9 cellular contexts compared by ENCODE assay signal in the genomic region with DNA sequence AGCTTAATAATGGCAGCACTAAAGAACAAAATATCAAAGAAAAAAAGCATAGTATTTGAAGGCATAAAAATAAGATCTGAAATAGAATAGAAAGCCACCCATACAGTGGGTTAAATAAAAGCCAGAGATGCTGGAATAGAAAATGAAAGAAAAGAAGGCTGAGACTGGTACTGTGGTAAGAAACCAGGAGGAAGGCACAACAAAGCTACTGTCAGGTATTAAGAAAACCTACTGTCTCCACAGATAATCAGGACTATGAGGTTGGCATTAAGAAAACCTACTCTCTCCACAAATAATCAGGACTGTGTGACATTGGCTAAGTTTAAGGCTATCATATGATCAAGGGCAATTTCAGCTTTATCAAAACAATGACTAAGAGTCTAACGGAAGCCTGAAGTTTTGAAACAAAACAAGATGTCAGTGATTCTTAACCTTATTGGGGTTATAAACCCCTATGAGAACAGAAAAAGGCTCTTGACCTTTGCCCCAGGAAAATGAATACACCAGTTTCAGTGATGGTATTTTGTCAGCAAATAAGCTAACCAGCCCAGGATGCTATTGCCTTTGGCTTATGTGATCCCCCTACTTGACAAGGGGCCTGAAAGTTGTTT. TPM values are rescaled to one million over a fixed set of nuclear protein-coding genes. Genes with fewer than 3 reads are reported as not detected.
DNase-seq lines count a peak whose midpoint lies in the region; ATAC-seq and TF ChIP-seq lines count a peak whose summit lies in the region.
"Had no signal": no experiment of that assay in that cellular context is flagged by ENCODE, and none has a peak within 500 bp of the region (broad histone marks: within the 10 kb centered on the region; RNA-seq: fewer than 3 reads in every experiment).

No MANE protein-coding gene starts in this region.

- TF ChIP-seq CTCF in colonic mucosa (IDR thresholded peaks at IDR 0.05) = no peak

- CTCF ChIA-PET in activated CD8-positive, alpha-beta memory T cell treated with anti-CD3 and anti-CD28 coated beads, Interleukin-2, amount 10 ng/mL, durations not matched to agents 7 days and 5 days (lab: Charles Lee) = interaction anchor here (0.9 to 3.5 kb wide), 10 partner anchors 10 to 286 kb away, joined by 3 to 23 read pairs (median 5); a partner anchor contains a TSS

- no peak overlapping the region for H3K4me3 ChIP-seq in effector memory CD4-positive, alpha-beta T cell (ENCODE audit: insufficient read depth, low read depth, low read length, poor library complexity, severe bottlenecking)
- no peak overlapping the region for H3K4me3 ChIP-seq in colonic mucosa

- ATAC-seq in activated CD8-positive, alpha-beta memory T cell treated with anti-CD3 and anti-CD28 coated beads, Interleukin-2, amount 10 ng/mL, durations not matched to agents 7 days and 5 days = peak; percentile 67
- ATAC-seq in HG02885 (IDR thresholded peaks at IDR 0.05; ENCODE audit: poor library complexity, unreplicated experiment) (peak; percentile 26), T-helper 17 cell (peak; percentile 47)
- ATAC-seq in stimulated activated memory B cell treated with anti-CD40 and anti-IgM and Interleukin-4, amounts not matched to agents 10 μg/mL and 1 μg/mL and 100 μg/mL, for 72 hours = no peak

- no peaks in the 10 kb centered on the region for H3K27me3 Mint-ChIP-seq in activated CD8-positive, alpha-beta memory T cell treated with anti-CD3 and anti-CD28 coated beads, Interleukin-2, amount 10 ng/mL, durations not matched to agents 7 days and 5 days
- no peaks in the 10 kb centered on the region for H3K27me3 Mint-ChIP-seq in T-helper 17 cell
- no peaks in the 10 kb centered on the region for H3K27me3 Mint-ChIP-seq in stimulated activated memory B cell treated with anti-CD40 and anti-IgM and Interleukin-4, amounts not matched to agents 10 μg/mL and 1 μg/mL and 100 μg/mL, for 72 hours

- H3K9me3 Mint-ChIP-seq in activated CD8-positive, alpha-beta memory T cell treated with anti-CD3 and anti-CD28 coated beads, Interleukin-2, amount 10 ng/mL, durations not matched to agents 7 days and 5 days (ENCODE audit: low read depth) = no peaks in the 10 kb centered on the region
- peaks cover 3% of the 10 kb centered on the region for H3K9me3 Mint-ChIP-seq in stimulated activated memory B cell treated with anti-CD40 and anti-IgM and Interleukin-4, amounts not matched to agents 10 μg/mL and 1 μg/mL and 100 μg/mL, for 72 hours

- H3K4me1 ChIP-seq in effector memory CD4-positive, alpha-beta T cell (ENCODE audit: control insufficient read depth, insufficient read depth, low read length, poor library complexity, severe bottlenecking) = no peaks in the 10 kb centered on the region
- no peaks in the 10 kb centered on the region for H3K4me1 ChIP-seq in colonic mucosa

- no peak for DNase-seq in activated CD8-positive, alpha-beta memory T cell treated with anti-CD3 and anti-CD28 coated beads, Interleukin-2, amount 10 ng/mL, durations not matched to agents 7 days and 5 days
- DNase-seq in activated CD8-positive, alpha-beta memory T cell treated with anti-CD3 and anti-CD28 coated beads, Interleukin-2, amount 50 U/mL, for 48 hours = no peak
- DNase-seq in T-helper 17 cell (no peak), colonic mucosa (no peak), RKO (ENCODE audit: low spot score) (no peak)
- DNase-seq in effector memory CD4-positive, alpha-beta T cell = no peak

- no peak overlapping the region for H3K9ac ChIP-seq in colonic mucosa (ENCODE audit: low read depth in 2 of 2, low read length in 2 of 2)

- H3K9me3 ChIP-seq in T-helper 17 cell (ENCODE audit: control insufficient read depth, low read length, poor library complexity, severe bottlenecking) (no peaks in the 10 kb centered on the region), colonic mucosa (no peaks in the 10 kb centered on the region)
- no peaks in the 10 kb centered on the region for H3K9me3 ChIP-seq in effector memory CD4-positive, alpha-beta T cell (ENCODE audit: control insufficient read depth, low read length)

- H3K27ac Mint-ChIP-seq in activated CD8-positive, alpha-beta memory T cell treated with anti-CD3 and anti-CD28 coated beads, Interleukin-2, amount 10 ng/mL, durations not matched to agents 7 days and 5 days = peak overlapping the region; percentile 97
- no peak overlapping the region for H3K27ac Mint-ChIP-seq in T-helper 17 cell
- peak overlapping the region; percentile 93 for H3K27ac Mint-ChIP-seq in stimulated activated memory B cell treated with anti-CD40 and anti-IgM and Interleukin-4, amounts not matched to agents 10 μg/mL and 1 μg/mL and 100 μg/mL, for 72 hours

- H3K27ac ChIP-seq in effector memory CD4-positive, alpha-beta T cell (ENCODE audit: insufficient read depth, low read length, poor library complexity, severe bottlenecking) = no peak overlapping the region
- H3K27ac ChIP-seq in colonic mucosa = no peak overlapping the region
- H3K27ac ChIP-seq: HL-60 had no signal

- H3K36me3 ChIP-seq in effector memory CD4-positive, alpha-beta T cell (ENCODE audit: control insufficient read depth, insufficient read depth, low read length) = no peaks in the 10 kb centered on the region
- H3K36me3 ChIP-seq in colonic mucosa = no peaks in the 10 kb centered on the region

- intact Hi-C loops in colonic mucosa (cut with DNase I) = no loop called here

- H3K36me3 Mint-ChIP-seq in activated CD8-positive, alpha-beta memory T cell treated with anti-CD3 and anti-CD28 coated beads, Interleukin-2, amount 10 ng/mL, durations not matched to agents 7 days and 5 days = peaks cover 34% of the 10 kb centered on the region
- no peaks in the 10 kb centered on the region for H3K36me3 Mint-ChIP-seq in T-helper 17 cell (ENCODE audit: low read depth)
- H3K36me3 Mint-ChIP-seq in stimulated activated memory B cell treated with anti-CD40 and anti-IgM and Interleukin-4, amounts not matched to agents 10 μg/mL and 1 μg/mL and 100 μg/mL, for 72 hours = peaks cover 60% of the 10 kb centered on the region

- no peaks in the 10 kb centered on the region for H3K27me3 ChIP-seq in effector memory CD4-positive, alpha-beta T cell (replicated peaks; ENCODE audit: control insufficient read depth, insufficient read depth, low read length, poor library complexity, severe bottlenecking)
- H3K27me3 ChIP-seq in colonic mucosa = no peaks in the 10 kb centered on the region

- peaks cover 69% of the 10 kb centered on the region for H3K4me1 Mint-ChIP-seq in activated CD8-positive, alpha-beta memory T cell treated with anti-CD3 and anti-CD28 coated beads, Interleukin-2, amount 10 ng/mL, durations not matched to agents 7 days and 5 days
- peaks cover 24% of the 10 kb centered on the region for H3K4me1 Mint-ChIP-seq in T-helper 17 cell
- H3K4me1 Mint-ChIP-seq in stimulated activated memory B cell treated with anti-CD40 and anti-IgM and Interleukin-4, amounts not matched to agents 10 μg/mL and 1 μg/mL and 100 μg/mL, for 72 hours = peaks cover 96% of the 10 kb centered on the region

- peak overlapping the region; percentile 66 for H3K4me3 Mint-ChIP-seq in activated CD8-positive, alpha-beta memory T cell treated with anti-CD3 and anti-CD28 coated beads, Interleukin-2, amount 10 ng/mL, durations not matched to agents 7 days and 5 days
- no peak overlapping the region for H3K4me3 Mint-ChIP-seq in T-helper 17 cell
- peak overlapping the region; percentile 69 for H3K4me3 Mint-ChIP-seq in stimulated activated memory B cell treated with anti-CD40 and anti-IgM and Interleukin-4, amounts not matched to agents 10 μg/mL and 1 μg/mL and 100 μg/mL, for 72 hours

RNA-seq across cellular contexts. Expression of a gene that starts 24.4 kb away (rescaled TPM):
- total RNA-seq in activated CD8-positive, alpha-beta memory T cell treated with anti-CD3 and anti-CD28 coated beads, Interleukin-2, amount 10 ng/mL, durations not matched to agents 7 days and 5 days = 10 to 100 TPM; 51.8 to 60.6 TPM
- total RNA-seq in T-helper 17 cell = 10 to 100 TPM; 19.3 to 26.7 TPM
- total RNA-seq in colonic mucosa = 10 to 100 TPM; 15.4 to 21.6 TPM
